In genomic region chr7:114297121-114297520, GRCh38 we compare ENCODE assay signal across 36 cellular contexts.
"Had no signal": no experiment of that assay in that cellular context is flagged by ENCODE, and none has a peak within 500 bp of the region (broad histone marks: within the 10 kb centered on the region; RNA-seq: fewer than 3 reads in every experiment).

No MANE protein-coding gene starts in this region.

- H3K36me3 ChIP-seq: adrenal gland, cardiac muscle cell, gastrocnemius medialis, heart left ventricle had no signal

- DNase-seq: activated CD4-positive, alpha-beta memory T cell treated with anti-CD3 and anti-CD28 coated beads for 36 hours; activated CD4-positive, alpha-beta T cell treated with anti-CD3 and anti-CD28 coated beads for 36 hours; activated CD4-positive, alpha-beta T cell treated with anti-CD3 and anti-CD28 coated beads, Interleukin-2, amount 10 ng/mL, durations not matched to agents 24 days and 14 days; activated CD4-positive, CD25-positive, alpha-beta regulatory T cell; activated CD4-positive, CD25-positive, alpha-beta regulatory T cell treated with anti-CD3 and anti-CD28 coated beads, Interleukin-2, amount 50 U/mL, for 72 hours; activated CD8-positive, alpha-beta memory T cell treated with anti-CD3 and anti-CD28 coated beads, Interleukin-2, amount 10 ng/mL, durations not matched to agents 7 days and 5 days; activated CD8-positive, alpha-beta memory T cell treated with anti-CD3 and anti-CD28 coated beads, Interleukin-2, amount 50 U/mL, for 4 hours; activated CD8-positive, alpha-beta T cell treated with anti-CD3 and anti-CD28 coated beads, Interleukin-2, amount 10 ng/mL, durations not matched to agents 7 days and 5 days; activated effector memory CD4-positive, alpha-beta T cell treated with anti-CD3 and anti-CD28 coated beads, Interleukin-2, amount 50 U/mL, for 16 hours; activated naive CD4-positive, alpha-beta T cell treated with anti-CD3 and anti-CD28 coated beads for 36 hours; activated naive CD8-positive, alpha-beta T cell treated with anti-CD3 and anti-CD28 coated beads for 36 hours; activated naive CD8-positive, alpha-beta T cell treated with anti-CD3 and anti-CD28 coated beads, Interleukin-2, amount 50 U/mL, for 24 hours; activated T-cell treated with anti-CD3 and anti-CD28 coated beads, Interleukin-2, amount 50 U/mL, for 1 hour; activated T-cell treated with anti-CD3 and anti-CD28 coated beads, Interleukin-2, amount 50 U/mL, for 48 hours; adrenal gland; amygdala; body of pancreas; central memory CD4-positive, alpha-beta T cell; cerebellar nuclear complex; dorsolateral prefrontal cortex; effector memory CD4-positive, alpha-beta T cell; endodermal cell; foreskin keratinocyte; gastrocnemius medialis; glutamatergic neuron; heart left ventricle; T-helper 1 cell; T-helper 17 cell; T1000 had no signal

- H3K9me3 Mint-ChIP-seq: activated CD4-positive, alpha-beta memory T cell treated with anti-CD3 and anti-CD28 coated beads for 36 hours; activated CD4-positive, alpha-beta T cell treated with anti-CD3 and anti-CD28 coated beads, Interleukin-2, amount 10 ng/mL, durations not matched to agents 24 days and 14 days; activated naive CD4-positive, alpha-beta T cell treated with anti-CD3 and anti-CD28 coated beads for 36 hours; activated naive CD4-positive, alpha-beta T cell treated with anti-CD3 and anti-CD28 coated beads, Interleukin-2, amount 50 U/mL, for 24 hours; activated naive CD8-positive, alpha-beta T cell treated with anti-CD3 and anti-CD28 coated beads for 36 hours; activated naive CD8-positive, alpha-beta T cell treated with anti-CD3 and anti-CD28 coated beads, Interleukin-2, amount 50 U/mL, for 24 hours; activated T-helper 1 cell treated with anti-CD3 and anti-CD28 coated beads, Interleukin-12 subunit alpha, Interleukin-12 subunit beta, Interleukin-2, Interleukin-4 antibody, amounts not matched to agents 30 ng/mL and 10 ng/mL and 1 ng/mL, durations not matched to agents 14 hours and 24 hours and 36 hours; activated T-helper 2 cell treated with anti-CD3 and anti-CD28 coated beads, Interferon-gamma antibody, Interleukin-2, Interleukin-4, amounts not matched to agents 10 μg/mL and 5 μg/mL and 100 μg/mL, durations not matched to agents 14 hours and 24 hours and 36 hours; dendritic cell treated with granulocyte-macrophage colony-stimulating factor and Interleukin-4, amounts not matched to agents 40 ng/mL and 50 ng/mL, for 4 days; endodermal cell; T-helper 2 cell treated with Interferon-gamma antibody and Interleukin-4, amounts not matched to agents 5 μg/mL and 100 μg/mL, for 36 hours had no signal

- H3K9me3 ChIP-seq: adrenal gland, body of pancreas, gastrocnemius medialis, heart left ventricle had no signal

- H3K4me3 ChIP-seq: adrenal gland, body of pancreas, cardiac muscle cell, coronary artery, dorsolateral prefrontal cortex, gastrocnemius medialis, heart left ventricle had no signal

- H3K27me3 ChIP-seq: adrenal gland, body of pancreas, cardiac muscle cell, dorsolateral prefrontal cortex, foreskin keratinocyte, gastrocnemius medialis, heart left ventricle had no signal

- H3K4me3 Mint-ChIP-seq: activated CD4-positive, alpha-beta memory T cell treated with anti-CD3 and anti-CD28 coated beads for 36 hours; activated CD4-positive, alpha-beta T cell treated with anti-CD3 and anti-CD28 coated beads for 36 hours; activated CD4-positive, alpha-beta T cell treated with anti-CD3 and anti-CD28 coated beads, Interleukin-2, amount 10 ng/mL, durations not matched to agents 24 days and 14 days; activated CD8-positive, alpha-beta memory T cell treated with anti-CD3 and anti-CD28 coated beads, Interleukin-2, amount 10 ng/mL, durations not matched to agents 7 days and 5 days; activated CD8-positive, alpha-beta T cell treated with anti-CD3 and anti-CD28 coated beads, Interleukin-2, amount 10 ng/mL, durations not matched to agents 7 days and 5 days; activated naive CD4-positive, alpha-beta T cell treated with anti-CD3 and anti-CD28 coated beads for 36 hours; activated naive CD4-positive, alpha-beta T cell treated with anti-CD3 and anti-CD28 coated beads, Interleukin-2, amount 50 U/mL, for 24 hours; activated naive CD8-positive, alpha-beta T cell treated with anti-CD3 and anti-CD28 coated beads for 36 hours; activated naive CD8-positive, alpha-beta T cell treated with anti-CD3 and anti-CD28 coated beads, Interleukin-2, amount 50 U/mL, for 24 hours; activated T-helper 1 cell treated with anti-CD3 and anti-CD28 coated beads, Interleukin-12 subunit alpha, Interleukin-12 subunit beta, Interleukin-2, Interleukin-4 antibody, amounts not matched to agents 30 ng/mL and 10 ng/mL and 1 ng/mL, durations not matched to agents 14 hours and 24 hours and 36 hours; dendritic cell treated with granulocyte-macrophage colony-stimulating factor and Interleukin-4, amounts not matched to agents 40 ng/mL and 50 ng/mL, for 4 days; endodermal cell; T-helper 17 cell; T-helper 2 cell treated with Interferon-gamma antibody and Interleukin-4, amounts not matched to agents 5 μg/mL and 100 μg/mL, for 36 hours had no signal

- H3K36me3 Mint-ChIP-seq: activated CD4-positive, alpha-beta memory T cell treated with anti-CD3 and anti-CD28 coated beads for 36 hours; activated CD8-positive, alpha-beta memory T cell treated with anti-CD3 and anti-CD28 coated beads, Interleukin-2, amount 10 ng/mL, durations not matched to agents 7 days and 5 days; activated naive CD4-positive, alpha-beta T cell treated with anti-CD3 and anti-CD28 coated beads, Interleukin-2, amount 50 U/mL, for 24 hours; activated naive CD8-positive, alpha-beta T cell treated with anti-CD3 and anti-CD28 coated beads for 36 hours had no signal

- H3K27me3 Mint-ChIP-seq: activated CD4-positive, alpha-beta memory T cell treated with anti-CD3 and anti-CD28 coated beads for 36 hours; activated CD4-positive, alpha-beta T cell treated with anti-CD3 and anti-CD28 coated beads, Interleukin-2, amount 10 ng/mL, durations not matched to agents 24 days and 14 days; activated CD8-positive, alpha-beta memory T cell treated with anti-CD3 and anti-CD28 coated beads, Interleukin-2, amount 10 ng/mL, durations not matched to agents 7 days and 5 days; activated naive CD4-positive, alpha-beta T cell treated with anti-CD3 and anti-CD28 coated beads, Interleukin-2, amount 50 U/mL, for 24 hours; activated naive CD8-positive, alpha-beta T cell treated with anti-CD3 and anti-CD28 coated beads for 36 hours; activated naive CD8-positive, alpha-beta T cell treated with anti-CD3 and anti-CD28 coated beads, Interleukin-2, amount 50 U/mL, for 24 hours; dendritic cell treated with granulocyte-macrophage colony-stimulating factor and Interleukin-4, amounts not matched to agents 40 ng/mL and 50 ng/mL, for 4 days had no signal

- H3K27ac ChIP-seq: adrenal gland, body of pancreas, cardiac muscle cell, coronary artery, dorsolateral prefrontal cortex, foreskin keratinocyte, gastrocnemius medialis, heart left ventricle had no signal

- H3K27ac Mint-ChIP-seq: activated CD4-positive, alpha-beta memory T cell treated with anti-CD3 and anti-CD28 coated beads for 36 hours; activated CD4-positive, alpha-beta T cell treated with anti-CD3 and anti-CD28 coated beads for 36 hours; activated CD4-positive, alpha-beta T cell treated with anti-CD3 and anti-CD28 coated beads, Interleukin-2, amount 10 ng/mL, durations not matched to agents 24 days and 14 days; activated CD8-positive, alpha-beta memory T cell treated with anti-CD3 and anti-CD28 coated beads, Interleukin-2, amount 10 ng/mL, durations not matched to agents 7 days and 5 days; activated CD8-positive, alpha-beta T cell treated with anti-CD3 and anti-CD28 coated beads, Interleukin-2, amount 10 ng/mL, durations not matched to agents 7 days and 5 days; activated naive CD4-positive, alpha-beta T cell treated with anti-CD3 and anti-CD28 coated beads for 36 hours; activated naive CD4-positive, alpha-beta T cell treated with anti-CD3 and anti-CD28 coated beads, Interleukin-2, amount 50 U/mL, for 24 hours; activated naive CD8-positive, alpha-beta T cell treated with anti-CD3 and anti-CD28 coated beads for 36 hours; activated naive CD8-positive, alpha-beta T cell treated with anti-CD3 and anti-CD28 coated beads, Interleukin-2, amount 50 U/mL, for 24 hours; activated T-helper 1 cell treated with anti-CD3 and anti-CD28 coated beads, Interleukin-12 subunit alpha, Interleukin-12 subunit beta, Interleukin-2, Interleukin-4 antibody, amounts not matched to agents 30 ng/mL and 10 ng/mL and 1 ng/mL, durations not matched to agents 14 hours and 24 hours and 36 hours; activated T-helper 2 cell treated with anti-CD3 and anti-CD28 coated beads, Interferon-gamma antibody, Interleukin-2, Interleukin-4, amounts not matched to agents 10 μg/mL and 5 μg/mL and 100 μg/mL, durations not matched to agents 14 hours and 24 hours and 36 hours; dendritic cell treated with granulocyte-macrophage colony-stimulating factor and Interleukin-4, amounts not matched to agents 40 ng/mL and 50 ng/mL, for 4 days; endodermal cell; T-helper 17 cell; T-helper 2 cell treated with Interferon-gamma antibody and Interleukin-4, amounts not matched to agents 5 μg/mL and 100 μg/mL, for 36 hours had no signal

- H3K4me1 ChIP-seq: adrenal gland, body of pancreas, gastrocnemius medialis, heart left ventricle had no signal

- H3K4me1 Mint-ChIP-seq: activated CD4-positive, alpha-beta T cell treated with anti-CD3 and anti-CD28 coated beads for 36 hours; activated CD4-positive, alpha-beta T cell treated with anti-CD3 and anti-CD28 coated beads, Interleukin-2, amount 10 ng/mL, durations not matched to agents 24 days and 14 days; activated CD8-positive, alpha-beta memory T cell treated with anti-CD3 and anti-CD28 coated beads, Interleukin-2, amount 10 ng/mL, durations not matched to agents 7 days and 5 days; activated naive CD4-positive, alpha-beta T cell treated with anti-CD3 and anti-CD28 coated beads, Interleukin-2, amount 50 U/mL, for 24 hours; activated naive CD8-positive, alpha-beta T cell treated with anti-CD3 and anti-CD28 coated beads for 36 hours; activated naive CD8-positive, alpha-beta T cell treated with anti-CD3 and anti-CD28 coated beads, Interleukin-2, amount 50 U/mL, for 24 hours; T-helper 17 cell had no signal
